9 cellular contexts compared by ENCODE assay signal in genomic region chr22:20022231-20023069, GRCh38. TPM values are rescaled to one million over a fixed set of nuclear protein-coding genes. Genes with fewer than 3 reads are reported as not detected.
DNase-seq lines count a peak whose midpoint lies in the region; ATAC-seq and TF ChIP-seq lines count a peak whose summit lies in the region.
"Had no signal": no experiment of that assay in that cellular context is flagged by ENCODE, and none has a peak within 500 bp of the region (broad histone marks: within the 10 kb centered on the region; RNA-seq: fewer than 3 reads in every experiment).

No MANE protein-coding gene starts in this region.

- no peak overlapping the region for H3K27ac Mint-ChIP-seq in nephron

- no peak for TF ChIP-seq POLR2A in NB4 (IDR thresholded peaks at IDR 0.05; ENCODE audit: extremely low read depth, insufficient read length)

- H3K36me3 ChIP-seq in BJ (ENCODE audit: control insufficient read depth, insufficient read depth, low read length): peaks cover 5% of the 10 kb centered on the region
- H3K36me3 ChIP-seq in duodenal mucosa (ENCODE audit: control insufficient read depth in 1 of 2, insufficient read depth in 2 of 2, low read length in 2 of 2): peaks cover 0 to 9% of the 10 kb centered on the region in 2 donors

- peak overlapping the region; percentile 90 to 95 for H3K9ac ChIP-seq in duodenal mucosa (ENCODE audit: low read depth in 1 of 2, low read length in 2 of 2)

- peaks cover 14 to 23% of the 10 kb centered on the region in 2 donors for H3K4me1 ChIP-seq in duodenal mucosa (ENCODE audit: control insufficient read depth in 1 of 2, insufficient read depth in 2 of 2, low read length in 2 of 2)

- POLR2A ChIA-PET in BJ (lab: Charles Lee): no interaction called here

- DNase-seq in BJ (ENCODE audit: low read depth) (no peak), NB4 (ENCODE audit: low read depth) (no peak), activated gamma-delta T cell treated with Interleukin-2 at 50 U/mL for 16 hours (no peak), DMS53 (lab: John Stamatoyannopoulos, UW) (no peak), NCI-H446 treated with DMSO at 0.1 percent for 48 hours (lab: John Stamatoyannopoulos, UW) (no peak)
- DNase-seq: activated CD4-positive, alpha-beta T cell treated with anti-CD3 and anti-CD28 coated beads, Interleukin-2, amount 50 U/mL, for 1 hour had no signal

- peaks cover 9% of the 10 kb centered on the region for H3K4me1 Mint-ChIP-seq in nephron

- H3K27me3 ChIP-seq in BJ (ENCODE audit: control insufficient read depth, insufficient read depth, low read length): peaks cover 1% of the 10 kb centered on the region; the same call in 1 of the 2 replicates
- peaks cover 11 to 12% of the 10 kb centered on the region in 2 donors for H3K27me3 ChIP-seq in duodenal mucosa (ENCODE audit: control insufficient read depth in 1 of 2, insufficient read depth in 2 of 2, low read length in 2 of 2)

- H3K27me3 Mint-ChIP-seq in nephron (ENCODE audit: low read depth): peaks cover 36% of the 10 kb centered on the region

- no peak for ATAC-seq in HG02678 (IDR thresholded peaks at IDR 0.05; ENCODE audit: unreplicated experiment)

- H3K9me3 ChIP-seq in duodenal mucosa (ENCODE audit: control insufficient read depth in 1 of 2, low read length in 2 of 2): no peaks in the 10 kb centered on the region

- H3K36me3 Mint-ChIP-seq in nephron (ENCODE audit: low read depth): no peaks in the 10 kb centered on the region

- H3K4me3 Mint-ChIP-seq in nephron: peak overlapping the region; percentile 84 to 86 (median 85)

- H3K4me3 ChIP-seq in BJ (ENCODE audit: low read depth, low read length) (peak overlapping the region; percentile 97), NB4 (ENCODE audit: low read depth, low read length) (peak overlapping the region; percentile 81), duodenal mucosa (ENCODE audit: low read depth in 1 of 2, low read length in 2 of 2) (peak overlapping the region; percentile 95 to 98)

- TF ChIP-seq CTCF in BJ (IDR thresholded peaks at IDR 0.05; ENCODE audit: insufficient read depth, low read depth, low read length) (no peak), NB4 (IDR thresholded peaks at IDR 0.05; ENCODE audit: low read depth, low read length) (no peak), nephron (IDR thresholded peaks at IDR 0.05; ENCODE audit: unreplicated experiment in 3 of 3) (no peak)

- CTCF ChIA-PET in BJ (lab: Yijun Ruan, JAX): interaction anchor here (0.5 to 2.0 kb wide), 6 partner anchors 9 to 69 kb away, joined by 3 to 5 read pairs (median 4); no protein-coding TSS in a partner anchor

- no peaks in the 10 kb centered on the region for H3K9me3 Mint-ChIP-seq in nephron

- peak overlapping the region; percentile 11 for H3K27ac ChIP-seq in duodenal mucosa (ENCODE audit: low read depth, low read length)

RNA-seq across cellular contexts. Expression of gene TANGO2, which starts 1.5 kb away (rescaled TPM):
- 33.4 and 51.7 TPM in 2 replicates for polyA plus RNA-seq in BJ (2011; rRNA removed)
- 32.4 and 55.5 TPM in 2 replicates for polyA minus RNA-seq in BJ (2011; rRNA and poly(A)+ RNA removed)

RNA-seq across cellular contexts. Expression of gene ARVCF, which starts 5.8 kb away (rescaled TPM):
- 2.5 and 3.8 TPM in 2 replicates for polyA plus RNA-seq in BJ (2011; rRNA removed)
- polyA minus RNA-seq in BJ (2011; rRNA and poly(A)+ RNA removed): 2.9 and 4.7 TPM in 2 replicates

RNA-seq across cellular contexts. Expression of gene DGCR8, which starts 57.6 kb away (rescaled TPM):
- polyA plus RNA-seq in BJ (2011; rRNA removed): 16.3 and 21.3 TPM in 2 replicates
- polyA minus RNA-seq in BJ (2011; rRNA and poly(A)+ RNA removed): 15.7 and 18.3 TPM in 2 replicates
